Comparison of ENCODE assay signal across 7 cellular contexts in genomic region chr17:78645421-78646295, GRCh38.
A peak's percentile ranks its signal among the peaks of the same experiment; 100 is the strongest.
DNase-seq lines count a peak whose midpoint lies in the region; ATAC-seq and TF ChIP-seq lines count a peak whose summit lies in the region.

No MANE protein-coding gene starts in this region.

- H3K4me3 ChIP-seq in lower leg skin (ENCODE audit: low read depth, poor library complexity, severe bottlenecking) = no peak overlapping the region

- intact Hi-C loops in lower leg skin (cut with DNase I; ENCODE audit: low total_unique reads) = no loop called here

- TF ChIP-seq CTCF in lower leg skin (IDR thresholded peaks at IDR 0.05) = no peak

- ATAC-seq in GM21423 (IDR thresholded peaks at IDR 0.05; ENCODE audit: unreplicated experiment) (peak; percentile 43), HG03097 (IDR thresholded peaks at IDR 0.05; ENCODE audit: low FRiP score, unreplicated experiment) (no peak), HG02852 (IDR thresholded peaks at IDR 0.05; ENCODE audit: unreplicated experiment) (no peak)

- WGBS in lower leg skin, 2 donors = 63 to 66% methylated on average over 30 of the region's 30 CpGs

- DNase-seq in SKM-1 (lab: John Stamatoyannopoulos, UW; ENCODE audit: unreplicated experiment) (peak; percentile 90), amygdala (lab: John Stamatoyannopoulos, UW) (peak in 35 of 56 donors; percentile 7 to 62 (median 30)), lower leg skin (ENCODE audit: low spot score in 2 of 2) (peak; percentile 68 to 91)
- peak; percentile 15 to 61 (median 41) for DNase-seq in stimulated activated naive CD4-positive, alpha-beta T cell (lab: John Stamatoyannopoulos, UW)

- TF ChIP-seq POLR2A in lower leg skin (IDR thresholded peaks at IDR 0.05) = no peak

Comparison
In these comparisons a context has a peak if more than half of its experiments do, and no peak if none do; other contexts are left out.
1. DNase-seq: peak in every context shown above with its lines; median percentile 90 in SKM-1; 80 in lower leg skin; 41 in stimulated activated naive CD4-positive, alpha-beta T cell; 30 in amygdala.